ENCODE assay signal across 17 cellular contexts in the genomic region with DNA sequence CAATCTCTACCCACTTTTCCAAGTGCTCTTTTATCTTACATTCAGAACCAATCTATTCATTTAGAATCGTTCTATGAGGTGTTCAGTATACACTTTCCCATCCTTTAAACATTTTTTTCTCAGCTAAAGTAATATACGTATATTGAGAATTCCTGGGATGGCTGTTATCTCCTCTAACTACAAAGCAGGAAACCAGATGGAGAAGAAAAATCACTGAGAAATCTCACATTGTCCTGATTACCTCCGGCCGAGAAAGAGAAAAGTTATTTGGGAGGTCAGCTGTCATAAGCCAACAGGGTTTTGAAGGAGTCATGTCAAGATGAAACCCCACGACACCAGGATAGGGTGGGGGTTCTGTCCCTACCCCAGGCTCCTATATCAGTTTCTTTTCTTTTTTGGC.
"Had no signal": no experiment of that assay in that cellular context is flagged by ENCODE, and none has a peak within 500 bp of the region (broad histone marks: within the 10 kb centered on the region; RNA-seq: fewer than 3 reads in every experiment).

No MANE protein-coding gene starts in this region.

- ATAC-seq: foreskin keratinocyte; stimulated activated naive CD8-positive, alpha-beta T cell treated with anti-CD3 and anti-CD28 coated beads, Interleukin-15, Interleukin-2, amounts not matched to agents 100 U/mL and 50 U/mL, for 24 hours; T-helper 17 cell had no signal

- FAIRE-seq: keratinocyte, pancreas had no signal

- H3K4me3 ChIP-seq: cardiac muscle cell, lung, pancreas, testis, upper lobe of left lung had no signal

- H3K27me3 Mint-ChIP-seq: activated naive CD8-positive, alpha-beta T cell had no signal

- H3K4me1 ChIP-seq: foreskin keratinocyte, pancreas, testis had no signal

- H3K27ac ChIP-seq: cardiac muscle cell, dorsolateral prefrontal cortex, epithelial cell of prostate, foreskin keratinocyte, pancreas, testis, upper lobe of left lung, WERI-Rb-1 had no signal

- H3K9me3 ChIP-seq: pancreas, testis, upper lobe of left lung had no signal

- H3K27ac Mint-ChIP-seq: activated naive CD8-positive, alpha-beta T cell; T-helper 17 cell had no signal

- H3K36me3 Mint-ChIP-seq: activated naive CD8-positive, alpha-beta T cell; naive B cell had no signal

- H3K27me3 ChIP-seq: cardiac muscle cell, pancreas, testis, upper lobe of left lung had no signal

- H3K4me3 Mint-ChIP-seq: activated naive CD8-positive, alpha-beta T cell; naive B cell; T-helper 17 cell had no signal

- DNase-seq: activated CD4-positive, alpha-beta T cell treated with anti-CD3 and anti-CD28 coated beads for 1 hour; amniotic stem cell; dorsolateral prefrontal cortex; foreskin keratinocyte; naive B cell; pancreas; stimulated activated CD4-positive, alpha-beta T cell treated with anti-CD3 and anti-CD28 coated beads, Interleukin-2, amount 100 ng/mL, for 24 hours; stimulated activated naive CD8-positive, alpha-beta T cell treated with anti-CD3 and anti-CD28 coated beads, Interleukin-15, Interleukin-2, amounts not matched to agents 100 U/mL and 50 U/mL, for 24 hours; T-helper 17 cell; testis; upper lobe of left lung; WERI-Rb-1 had no signal

- H3K36me3 ChIP-seq: cardiac muscle cell, pancreas, upper lobe of left lung, WERI-Rb-1 had no signal
